ENCODE assay signal across 23 cellular contexts in genomic region chr3:33488246-33488645, GRCh38.
"Had no signal": no experiment of that assay in that cellular context is flagged by ENCODE, and none has a peak within 500 bp of the region (broad histone marks: within the 10 kb centered on the region; RNA-seq: fewer than 3 reads in every experiment).

No MANE protein-coding gene starts in this region.

- H3K4me3 Mint-ChIP-seq: activated CD4-positive, alpha-beta memory T cell treated with anti-CD3 and anti-CD28 coated beads for 36 hours; activated CD4-positive, alpha-beta T cell treated with anti-CD3 and anti-CD28 coated beads, Interleukin-2, amount 10 ng/mL, durations not matched to agents 7 days and 5 days; activated T-cell treated with anti-CD3 and anti-CD28 coated beads, Interleukin-2, amount 50 U/mL, for 4 hours; brain; central memory CD8-positive, alpha-beta T cell; T-helper 1 cell treated with Interleukin-12 subunit alpha and Interleukin-12 subunit beta and Interleukin-4 antibody, amounts not matched to agents 30 μg/mL and 1 μg/mL, for 36 hours had no signal

- H3K36me3 Mint-ChIP-seq: activated CD4-positive, alpha-beta memory T cell treated with anti-CD3 and anti-CD28 coated beads for 36 hours; brain had no signal

- H3K27me3 Mint-ChIP-seq: activated CD4-positive, alpha-beta memory T cell treated with anti-CD3 and anti-CD28 coated beads for 36 hours; activated CD4-positive, alpha-beta T cell treated with anti-CD3 and anti-CD28 coated beads, Interleukin-2, amount 10 ng/mL, durations not matched to agents 7 days and 5 days; brain; central memory CD8-positive, alpha-beta T cell had no signal

- H3K9me3 ChIP-seq: Peyer's patch had no signal

- H3K27ac Mint-ChIP-seq: activated CD4-positive, alpha-beta memory T cell treated with anti-CD3 and anti-CD28 coated beads for 36 hours; activated CD4-positive, alpha-beta T cell treated with anti-CD3 and anti-CD28 coated beads, Interleukin-2, amount 10 ng/mL, durations not matched to agents 7 days and 5 days; activated naive CD4-positive, alpha-beta T cell treated with anti-CD3 and anti-CD28 coated beads, Interleukin-2, amount 50 U/mL, for 72 hours; brain; T-helper 1 cell treated with Interleukin-12 subunit alpha and Interleukin-12 subunit beta and Interleukin-4 antibody, amounts not matched to agents 30 μg/mL and 1 μg/mL, for 36 hours had no signal

- H3K4me1 Mint-ChIP-seq: activated CD4-positive, alpha-beta T cell treated with anti-CD3 and anti-CD28 coated beads, Interleukin-2, amount 10 ng/mL, durations not matched to agents 7 days and 5 days; brain; central memory CD8-positive, alpha-beta T cell had no signal

- DNase-seq: activated CD4-positive, alpha-beta memory T cell treated with anti-CD3 and anti-CD28 coated beads for 36 hours; activated CD4-positive, alpha-beta T cell treated with anti-CD3 and anti-CD28 coated beads, Interleukin-2, amount 10 ng/mL, durations not matched to agents 7 days and 5 days; activated CD4-positive, CD25-positive, alpha-beta regulatory T cell treated with anti-CD3 and anti-CD28 coated beads, Interleukin-2, amount 50 U/mL, for 72 hours; activated CD8-positive, alpha-beta memory T cell treated with anti-CD3 and anti-CD28 coated beads for 24 hours; activated effector memory CD4-positive, alpha-beta T cell treated with anti-CD3 and anti-CD28 coated beads, Interleukin-2, amount 50 U/mL, for 16 hours; activated naive CD4-positive, alpha-beta T cell treated with Interleukin-2 at 50 U/mL for 16 hours; activated T-cell treated with anti-CD3 and anti-CD28 coated beads, Interleukin-2, amount 50 U/mL, for 4 hours; amygdala; MM.1S; NCI-H1105; NCI-H1436; NCI-H1694 treated with DMSO at 0.1 percent for 48 hours; NCI-H2029 treated with DMSO at 0.1 percent for 48 hours; NCI-H510A treated with DMSO at 0.1 percent for 48 hours; Peyer's patch; SHP77 had no signal

- H3K27ac ChIP-seq: KMS-11, Peyer's patch, RWPE1 had no signal

- ATAC-seq: activated naive CD4-positive, alpha-beta T cell treated with anti-CD3 and anti-CD28 coated beads, Interleukin-2, amount 50 U/mL, for 72 hours; activated T-cell treated with anti-CD3 and anti-CD28 coated beads, Interleukin-2, amount 50 U/mL, for 4 hours had no signal

- H3K9ac ChIP-seq: KMS-11 had no signal

- H3K4me3 ChIP-seq: Peyer's patch had no signal

- H3K9me3 Mint-ChIP-seq: activated CD4-positive, alpha-beta memory T cell treated with anti-CD3 and anti-CD28 coated beads for 36 hours; activated CD4-positive, alpha-beta T cell treated with anti-CD3 and anti-CD28 coated beads, Interleukin-2, amount 10 ng/mL, durations not matched to agents 7 days and 5 days; activated T-cell treated with anti-CD3 and anti-CD28 coated beads, Interleukin-2, amount 50 U/mL, for 4 hours; brain; central memory CD8-positive, alpha-beta T cell; T-helper 1 cell treated with Interleukin-12 subunit alpha and Interleukin-12 subunit beta and Interleukin-4 antibody, amounts not matched to agents 30 μg/mL and 1 μg/mL, for 36 hours had no signal

- FAIRE-seq: astrocyte had no signal

- H3K27me3 ChIP-seq: Peyer's patch had no signal

- H3K4me2 ChIP-seq: KMS-11 had no signal

- H3K36me3 ChIP-seq: Peyer's patch had no signal

- H3K4me1 ChIP-seq: Peyer's patch had no signal
